ENCODE assay signal across 8 cellular contexts in the genomic region with DNA sequence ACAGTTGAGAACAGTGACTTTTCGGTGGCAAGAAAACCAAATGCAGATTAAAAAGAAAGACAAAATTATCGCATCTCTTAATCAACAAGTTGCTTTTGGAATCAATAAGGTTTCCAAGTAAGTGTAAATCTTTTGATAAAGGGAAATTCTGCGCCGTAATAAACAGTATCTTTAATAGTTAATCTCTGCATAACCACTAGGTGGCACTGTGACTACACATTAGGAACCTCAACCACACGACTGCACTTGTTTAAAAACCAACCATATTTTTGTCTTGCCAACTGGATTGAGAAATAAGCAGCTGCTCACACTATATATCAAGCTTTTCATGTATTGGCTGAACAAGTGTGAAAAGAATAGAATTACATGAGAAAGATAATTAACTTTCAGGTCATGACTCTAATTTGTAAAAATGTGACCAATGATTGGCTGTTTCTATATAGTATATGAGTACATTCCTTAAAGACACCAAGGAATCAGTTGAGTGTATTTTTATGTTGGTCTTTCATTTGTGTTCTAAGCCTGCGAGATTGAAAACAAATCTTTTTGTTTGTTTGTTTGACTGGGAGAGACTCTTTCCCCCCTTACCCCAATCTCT.
DNase-seq lines count a peak whose midpoint lies in the region; ATAC-seq lines count a peak whose summit lies in the region.

No MANE protein-coding gene starts in this region.

- POLR2A ChIA-PET in T-cell (lab: Charles Lee) = no interaction called here

- peaks cover 11 to 16% (median 11%) of the 10 kb centered on the region in 3 donors for H3K4me1 Mint-ChIP-seq in T-cell
- H3K4me1 Mint-ChIP-seq in central memory CD8-positive, alpha-beta T cell = peaks cover 11% of the 10 kb centered on the region

- H3K9me3 Mint-ChIP-seq in T-cell = no peaks in the 10 kb centered on the region
- H3K9me3 Mint-ChIP-seq in central memory CD8-positive, alpha-beta T cell = no peaks in the 10 kb centered on the region

- H3K4me3 Mint-ChIP-seq in T-cell = no peak overlapping the region
- H3K4me3 Mint-ChIP-seq in central memory CD8-positive, alpha-beta T cell = no peak overlapping the region

- ATAC-seq in HG02678 (IDR thresholded peaks at IDR 0.05; ENCODE audit: unreplicated experiment) = peak; percentile 82
- peak; percentile 67 to 77 (median 70) for ATAC-seq in T-cell (replicated peaks in 1 of 4)
- peak; percentile 86 for ATAC-seq in central memory CD8-positive, alpha-beta T cell (replicated peaks; ENCODE audit: extremely low read depth, poor library complexity, severe bottlenecking)
- peak; percentile 99 for ATAC-seq in left lobe of liver

- peak; percentile 6 to 58 (median 7) for DNase-seq in stimulated activated CD4-positive, alpha-beta T cell treated with anti-CD3 and anti-CD28 coated beads, Interleukin-12 subunit alpha, Interleukin-12 subunit beta, amount 100 ng/mL, for 48 hours (ENCODE audit: low read depth in 2 of 3, low spot score in 1 of 3)
- no peak for DNase-seq in stimulated activated CD4-positive, alpha-beta T cell treated with anti-CD3 and anti-CD28 coated beads, Interleukin-12 subunit alpha, Interleukin-12 subunit beta, amount 100 ng/mL, for 4 hours
- DNase-seq in NCI-H1930 (lab: John Stamatoyannopoulos, UW) = peak; percentile 5 to 19
- peak in 30 of 34 experiments; percentile 10 to 55 (median 36) for DNase-seq in T-cell
- peak in 1 of 2 donors; percentile 36 for DNase-seq in central memory CD8-positive, alpha-beta T cell (ENCODE audit: low spot score in 2 of 2)
- DNase-seq in left lobe of liver (ENCODE audit: low spot score) = no peak
- DNase-seq in stimulated activated CD8-positive, alpha-beta memory T cell treated with anti-CD3 and anti-CD28 coated beads, Interleukin-4, amount 100 ng/mL, for 24 hours (ENCODE audit: low read depth) = peak; percentile 3

- H3K36me3 Mint-ChIP-seq in T-cell = peaks cover 31% of the 10 kb centered on the region
- peaks cover 9% of the 10 kb centered on the region for H3K36me3 Mint-ChIP-seq in central memory CD8-positive, alpha-beta T cell (ENCODE audit: insufficient read depth)

- CTCF ChIA-PET in T-cell (lab: Charles Lee) = interaction anchor here (0.5 to 7.5 kb wide), 15 partner anchors 10 to 269 kb away, joined by 3 to 81 read pairs (median 4); a partner anchor contains a TSS

- no peaks in the 10 kb centered on the region for H3K27me3 Mint-ChIP-seq in T-cell
- H3K27me3 Mint-ChIP-seq in central memory CD8-positive, alpha-beta T cell = no peaks in the 10 kb centered on the region

- no peak overlapping the region for H3K27ac Mint-ChIP-seq in T-cell
- H3K27ac Mint-ChIP-seq in central memory CD8-positive, alpha-beta T cell (ENCODE audit: low read depth) = no peak overlapping the region

Comparison
In these comparisons a context has a peak if more than half of its experiments do, and no peak if none do; other contexts are left out.
1. DNase-seq: peak in stimulated activated CD4-positive, alpha-beta T cell treated with anti-CD3 and anti-CD28 coated beads, Interleukin-12 subunit alpha, Interleukin-12 subunit beta, amount 100 ng/mL, for 48 hours (3 of 3), NCI-H1930 (2 of 2), T-cell (30 of 34) and stimulated activated CD8-positive, alpha-beta memory T cell treated with anti-CD3 and anti-CD28 coated beads, Interleukin-4, amount 100 ng/mL, for 24 hours (single experiment); none in stimulated activated CD4-positive, alpha-beta T cell treated with anti-CD3 and anti-CD28 coated beads, Interleukin-12 subunit alpha, Interleukin-12 subunit beta, amount 100 ng/mL, for 4 hours (single experiment) and left lobe of liver (single experiment).
2. Peak in every context shown above with its lines, with median percentiles within 50 percentile points of each other: ATAC-seq.